8 cellular contexts compared by ENCODE assay signal in genomic region chr3:139718415-139718814, GRCh38. TPM values are rescaled to one million over a fixed set of nuclear protein-coding genes. Genes with fewer than 3 reads are reported as not detected.
DNase-seq lines count a peak whose midpoint lies in the region; ATAC-seq and TF ChIP-seq lines count a peak whose summit lies in the region.

No MANE protein-coding gene starts in this region.

- H3K4me1 ChIP-seq in esophagus muscularis mucosa, result no peaks in the 10 kb centered on the region

- peaks cover 0 to 5% (median 0%) of the 10 kb centered on the region in 4 donors for H3K27me3 ChIP-seq in esophagus muscularis mucosa

- H3K4me1 Mint-ChIP-seq in T-helper 2 cell treated with Interferon-gamma antibody and Interleukin-4, amounts not matched to agents 5 μg/mL and 100 μg/mL, for 36 hours (ENCODE audit: low read depth), result no peaks in the 10 kb centered on the region

- intact Hi-C loops in esophagus muscularis mucosa (cut with DNase I), result no loop called here

- H3K9me3 Mint-ChIP-seq in T-helper 2 cell treated with Interferon-gamma antibody and Interleukin-4, amounts not matched to agents 5 μg/mL and 100 μg/mL, for 36 hours, result no peaks in the 10 kb centered on the region

- DNase-seq in ELR (ENCODE audit: low read depth) (peak; percentile 10), NCI-H2227 treated with DMSO at 0.1 percent for 48 hours (lab: John Stamatoyannopoulos, UW) (peak; percentile 82), esophagus muscularis mucosa (ENCODE audit: extremely low spot score) (no peak), occipital lobe (lab: John Stamatoyannopoulos, UW) (peak; percentile 1)
- DNase-seq in T-helper 2 cell treated with Interferon-gamma antibody and Interleukin-4, amounts not matched to agents 5 μg/mL and 100 μg/mL, for 36 hours (ENCODE audit: low spot score), result no peak
- DNase-seq in activated effector memory CD4-positive, alpha-beta T cell treated with anti-CD3 and anti-CD28 coated beads, Interleukin-2, amount 50 U/mL, for 16 hours, result no peak

- H3K36me3 Mint-ChIP-seq in T-helper 2 cell treated with Interferon-gamma antibody and Interleukin-4, amounts not matched to agents 5 μg/mL and 100 μg/mL, for 36 hours (ENCODE audit: low read depth), result no peaks in the 10 kb centered on the region

- TF ChIP-seq EP300 in esophagus muscularis mucosa (IDR thresholded peaks at IDR 0.05), result no peak

- no peaks in the 10 kb centered on the region for H3K36me3 ChIP-seq in esophagus muscularis mucosa

- no peak overlapping the region for H3K27ac ChIP-seq in esophagus muscularis mucosa (replicated peaks in 1 of 4)

- no peaks in the 10 kb centered on the region for H3K9me3 ChIP-seq in esophagus muscularis mucosa

- no peak overlapping the region for H3K27ac Mint-ChIP-seq in T-helper 2 cell treated with Interferon-gamma antibody and Interleukin-4, amounts not matched to agents 5 μg/mL and 100 μg/mL, for 36 hours

- no peak for TF ChIP-seq POLR2A in esophagus muscularis mucosa (IDR thresholded peaks at IDR 0.05; ENCODE audit: low read depth)

- no peak overlapping the region for H3K4me3 ChIP-seq in esophagus muscularis mucosa

- WGBS in esophagus muscularis mucosa, result 31% methylated on average over 3 of the region's 3 CpGs

- no peak overlapping the region for H3K4me3 Mint-ChIP-seq in T-helper 2 cell treated with Interferon-gamma antibody and Interleukin-4, amounts not matched to agents 5 μg/mL and 100 μg/mL, for 36 hours

- H3K27me3 Mint-ChIP-seq in T-helper 2 cell treated with Interferon-gamma antibody and Interleukin-4, amounts not matched to agents 5 μg/mL and 100 μg/mL, for 36 hours (ENCODE audit: low read depth), result peaks cover 5% of the 10 kb centered on the region

- peak in 2 of 3 experiments; percentile 17 to 25 for TF ChIP-seq CTCF in esophagus muscularis mucosa (IDR thresholded peaks at IDR 0.05)

- ATAC-seq in GM21360 (IDR thresholded peaks at IDR 0.05; ENCODE audit: unreplicated experiment) (no peak), HG02571 (IDR thresholded peaks at IDR 0.05; ENCODE audit: unreplicated experiment) (no peak)

RNA-seq across cellular contexts. Expression of gene NMNAT3, which starts 40.6 kb away (rescaled TPM):
- total RNA-seq in esophagus muscularis mucosa, result 10 to 100 TPM; 10.7 to 15.6 (median 11.4) TPM
- 2.3 TPM for total RNA-seq in occipital lobe

Comparison
In these comparisons a context has a peak if more than half of its experiments do, and no peak if none do; other contexts are left out.
1. DNase-seq: peak in ELR (single experiment), NCI-H2227 treated with DMSO at 0.1 percent for 48 hours (single experiment) and occipital lobe (single experiment); none in esophagus muscularis mucosa (single experiment), T-helper 2 cell treated with Interferon-gamma antibody and Interleukin-4, amounts not matched to agents 5 μg/mL and 100 μg/mL, for 36 hours (single experiment) and activated effector memory CD4-positive, alpha-beta T cell treated with anti-CD3 and anti-CD28 coated beads, Interleukin-2, amount 50 U/mL, for 16 hours (single experiment).